8 cellular contexts compared by ENCODE assay signal in genomic region chr1:20493839-20494608, GRCh38. TPM values are rescaled to one million over a fixed set of nuclear protein-coding genes. Genes with fewer than 3 reads are reported as not detected.
DNase-seq lines count a peak whose midpoint lies in the region; ATAC-seq and TF ChIP-seq lines count a peak whose summit lies in the region.

No MANE protein-coding gene starts in this region.

- H3K27ac ChIP-seq in RWPE1 (peak overlapping the region; percentile 92), neutrophil (no peak overlapping the region), substantia nigra (ENCODE audit: low read depth, low read length, poor library complexity, severe bottlenecking) (no peak overlapping the region)

- H3K4me3 ChIP-seq in MG63 (no peak overlapping the region), foreskin fibroblast (ENCODE audit: low read depth in 1 of 2, low read length in 2 of 2) (peak overlapping the region; percentile 3 to 16), neutrophil (ENCODE audit: low read depth in 1 of 2, low read length in 1 of 2) (no peak overlapping the region)

- TF ChIP-seq CTCF in RWPE1 (conservative IDR thresholded peaks at IDR 0.05; ENCODE audit: low read depth) (peak; percentile 93), foreskin fibroblast (IDR thresholded peaks at IDR 0.05; ENCODE audit: low read depth, low read length) (peak; percentile 98), neutrophil (IDR thresholded peaks at IDR 0.05) (peak; percentile 92)

- H3K4me1 ChIP-seq in neutrophil (ENCODE audit: control insufficient read depth in 1 of 2, insufficient read depth in 1 of 2, low read depth in 1 of 2, low read length in 1 of 2), result peaks cover 14 to 15% of the 10 kb centered on the region in 2 experiments

- POLR2A ChIA-PET in RWPE1 (lab: Yijun Ruan, JAX; ENCODE audit: low non-redundant PET), result no interaction called here

- H3K27me3 ChIP-seq in MG63, result no peaks in the 10 kb centered on the region
- peaks cover 65% of the 10 kb centered on the region for H3K27me3 ChIP-seq in neutrophil

- no peaks in the 10 kb centered on the region for H3K9me3 ChIP-seq in MG63
- H3K9me3 ChIP-seq in neutrophil, result no peaks in the 10 kb centered on the region

- no peak for ATAC-seq in GM18511 (IDR thresholded peaks at IDR 0.05; ENCODE audit: unreplicated experiment)

- CTCF ChIA-PET in RWPE1 (lab: Yijun Ruan, JAX), result interaction anchor here (0.5 to 2.5 kb wide), 35 partner anchors 10 to 1066 kb away, joined by 3 to 17 read pairs (median 3); no protein-coding TSS in a partner anchor

- H3K36me3 ChIP-seq in MG63, result peaks cover 8% of the 10 kb centered on the region; the same call in 1 of the 2 replicates
- peaks cover 22% of the 10 kb centered on the region for H3K36me3 ChIP-seq in neutrophil

- DNase-seq in ELR (ENCODE audit: low read depth), result peak; percentile 86
- peak; percentile 88 for DNase-seq in MG63
- peak; percentile 89 for DNase-seq in RWPE1 (ENCODE audit: low spot score)
- DNase-seq in activated T-helper 9 cell treated with anti-CD3 and anti-CD28 coated beads, Interleukin-2, amount 50 U/mL, for 16 hours (ENCODE audit: low read depth), result peak; percentile 69
- DNase-seq in foreskin fibroblast, result peak; percentile 91 to 97
- DNase-seq in substantia nigra (lab: John Stamatoyannopoulos, UW), result peak in 47 of 49 donors; percentile 26 to 88 (median 72)

RNA-seq across cellular contexts. Expression of gene CAMK2N1, which starts 8.0 kb away (rescaled TPM):
- 20.5 and 31.6 TPM in 2 replicates for total RNA-seq in MG63 (2014; rRNA removed; shearing (Covaris generic); ENCODE audit: low replicate concordance)

RNA-seq across cellular contexts. Expression of gene MUL1, which starts 13.9 kb away (rescaled TPM):
- 12.1 and 14.3 TPM in 2 replicates for total RNA-seq in MG63 (2014; rRNA removed; shearing (Covaris generic); ENCODE audit: low replicate concordance)

RNA-seq across cellular contexts. Expression of gene FAM43B, which starts 58.3 kb away (rescaled TPM):
- 0.15 TPM in 1 of 2 replicates, not detected in the other for total RNA-seq in MG63 (2014; rRNA removed; shearing (Covaris generic); ENCODE audit: low replicate concordance)

Comparison
In these comparisons a context has a peak if more than half of its experiments do, and no peak if none do; other contexts are left out.
1. H3K4me3 ChIP-seq: peak in foreskin fibroblast (2 of 2); none in MG63 (single experiment) and neutrophil (0 of 2).
2. Peak in every context shown above with its lines, with median percentiles within 50 percentile points of each other: DNase-seq and CTCF ChIP-seq.